ENCODE assay signal across 16 cellular contexts in genomic region chr4:175770555-175770954, GRCh38. TPM values are rescaled to one million over a fixed set of nuclear protein-coding genes. Genes with fewer than 3 reads are reported as not detected.
DNase-seq lines count a peak whose midpoint lies in the region; FAIRE-seq and TF ChIP-seq lines count a peak whose summit lies in the region.
"Had no signal": no experiment of that assay in that cellular context is flagged by ENCODE, and none has a peak within 500 bp of the region (broad histone marks: within the 10 kb centered on the region; RNA-seq: fewer than 3 reads in every experiment).

No MANE protein-coding gene starts in this region.

- no peak for FAIRE-seq in frontal cortex (lab: Jason Lieb, UNC)

- H3K4me3 ChIP-seq in liver (ENCODE audit: low read depth in 1 of 3, low read length in 3 of 3) = peak overlapping the region; percentile 2 to 56 (median 47)
- H3K4me3 ChIP-seq in vagina = no peak overlapping the region
- H3K4me3 ChIP-seq: colonic mucosa had no signal

- TF ChIP-seq CTCF in liver (IDR thresholded peaks at IDR 0.05; ENCODE audit: low read depth, low read length, missing input control) = no peak
- no peak for TF ChIP-seq CTCF in vagina (IDR thresholded peaks at IDR 0.05)

- DNase-seq in Caki2 (ENCODE audit: low read depth) (peak; percentile 5), HT1080 (ENCODE audit: low read depth) (peak; percentile 20), RPMI7951 (ENCODE audit: low read depth) (peak; percentile 5), COLO829 (ENCODE audit: low spot score) (no peak), vagina (ENCODE audit: extremely low spot score in 2 of 2) (no peak), frontal cortex (ENCODE audit: low spot score in 2 of 2) (no peak)
- no peak for DNase-seq in activated CD4-positive, alpha-beta memory T cell treated with anti-CD3 and anti-CD28 coated beads for 36 hours
- DNase-seq: activated B cell treated with CpG ODN at 0.5 μM for 24 hours; activated CD8-positive, alpha-beta memory T cell treated with anti-CD3 and anti-CD28 coated beads, Interleukin-2, amount 50 U/mL, for 48 hours; adrenal gland; CD8-positive, alpha-beta memory T cell; colonic mucosa; mammary epithelial cell; NCI-H774 had no signal

- H3K9me3 ChIP-seq in liver (ENCODE audit: control insufficient read depth in 4 of 4, low read length in 3 of 4) (no peaks in the 10 kb centered on the region), vagina (no peaks in the 10 kb centered on the region)
- H3K9me3 ChIP-seq: adrenal gland, colonic mucosa, neutrophil had no signal

- CTCF ChIA-PET in activated CD4-positive, alpha-beta memory T cell treated with anti-CD3 and anti-CD28 coated beads for 36 hours (lab: Charles Lee) = no interaction called here

- H3K27me3 Mint-ChIP-seq in activated CD4-positive, alpha-beta memory T cell treated with anti-CD3 and anti-CD28 coated beads for 36 hours = no peaks in the 10 kb centered on the region
- H3K27me3 Mint-ChIP-seq: activated B cell treated with CpG ODN at 0.5 μM for 24 hours; CD8-positive, alpha-beta memory T cell had no signal

- no peak overlapping the region for H3K27ac Mint-ChIP-seq in activated CD4-positive, alpha-beta memory T cell treated with anti-CD3 and anti-CD28 coated beads for 36 hours
- H3K27ac Mint-ChIP-seq: activated B cell treated with CpG ODN at 0.5 μM for 24 hours; CD8-positive, alpha-beta memory T cell had no signal

- H3K4me1 Mint-ChIP-seq in activated CD4-positive, alpha-beta memory T cell treated with anti-CD3 and anti-CD28 coated beads for 36 hours (ENCODE audit: low read depth) = no peaks in the 10 kb centered on the region
- H3K4me1 Mint-ChIP-seq: activated B cell treated with CpG ODN at 0.5 μM for 24 hours; CD8-positive, alpha-beta memory T cell had no signal

- H3K4me1 ChIP-seq in liver (ENCODE audit: control insufficient read depth in 4 of 4, insufficient read depth in 4 of 4, low read length in 3 of 4) = no peaks in the 10 kb centered on the region
- no peaks in the 10 kb centered on the region for H3K4me1 ChIP-seq in vagina
- H3K4me1 ChIP-seq: adrenal gland, colonic mucosa had no signal

- TF ChIP-seq RAD21 in liver (IDR thresholded peaks at IDR 0.05) = no peak

- intact Hi-C loops in vagina (cut with DNase I) = no loop called here
- intact Hi-C loops in activated CD4-positive, alpha-beta memory T cell treated with anti-CD3 and anti-CD28 coated beads for 36 hours (cut with micrococcal nuclease) = no loop called here

- POLR2A ChIA-PET in activated CD4-positive, alpha-beta memory T cell treated with anti-CD3 and anti-CD28 coated beads for 36 hours (lab: Charles Lee) = no interaction called here

- H3K27me3 ChIP-seq in liver (ENCODE audit: control insufficient read depth in 4 of 4, insufficient read depth in 4 of 4, low read length in 3 of 4) = no peaks in the 10 kb centered on the region
- no peaks in the 10 kb centered on the region for H3K27me3 ChIP-seq in vagina
- H3K27me3 ChIP-seq: adrenal gland, colonic mucosa, neutrophil had no signal

- H3K4me3 Mint-ChIP-seq in activated CD4-positive, alpha-beta memory T cell treated with anti-CD3 and anti-CD28 coated beads for 36 hours = no peak overlapping the region
- H3K4me3 Mint-ChIP-seq: activated B cell treated with CpG ODN at 0.5 μM for 24 hours had no signal

- H3K9me3 Mint-ChIP-seq in activated CD4-positive, alpha-beta memory T cell treated with anti-CD3 and anti-CD28 coated beads for 36 hours = peaks cover 3% of the 10 kb centered on the region
- H3K9me3 Mint-ChIP-seq: activated B cell treated with CpG ODN at 0.5 μM for 24 hours had no signal

- in situ Hi-C loops in Caki2 (cut with HindIII; ENCODE audit: low pct_unique_long_range_greater_than_20kb, low sequenced_read_pairs) = no loop called here

- H3K36me3 ChIP-seq in liver (ENCODE audit: control insufficient read depth in 4 of 4, insufficient read depth in 3 of 4, low read depth in 1 of 4, low read length in 3 of 4) (no peaks in the 10 kb centered on the region), vagina (no peaks in the 10 kb centered on the region)
- H3K36me3 ChIP-seq: adrenal gland, colonic mucosa, neutrophil had no signal

- no peak overlapping the region for H3K9ac ChIP-seq in liver (ENCODE audit: low read depth in 1 of 2, low read length in 2 of 2)

- H3K36me3 Mint-ChIP-seq in activated CD4-positive, alpha-beta memory T cell treated with anti-CD3 and anti-CD28 coated beads for 36 hours = no peaks in the 10 kb centered on the region
- H3K36me3 Mint-ChIP-seq: CD8-positive, alpha-beta memory T cell had no signal

- no peak overlapping the region for H3K27ac ChIP-seq in liver (ENCODE audit: low read depth in 1 of 2, low read length in 2 of 2)
- no peak overlapping the region for H3K27ac ChIP-seq in vagina
- H3K27ac ChIP-seq: adrenal gland, colonic mucosa, neutrophil had no signal

- 70% methylated on average over 5 of the region's 5 CpGs for WGBS in liver

- no peak for TF ChIP-seq POLR2A in vagina (IDR thresholded peaks at IDR 0.05)

TF ChIP-seq in liver, 16 proteins besides CTCF, POLR2A, EP300 and RAD21:
- no peak for TF ChIP-seq REST (IDR thresholded peaks at IDR 0.05)
- TF ChIP-seq GABPA (IDR thresholded peaks at IDR 0.05 in 1 of 2, conservative IDR thresholded peaks at IDR 0.05 in 1 of 2) = no peak
- no peak for TF ChIP-seq RXRA (IDR thresholded peaks at IDR 0.05)
- TF ChIP-seq FOXA2 (IDR thresholded peaks at IDR 0.05) = no peak
- no peak for TF ChIP-seq ATF3 (IDR thresholded peaks at IDR 0.05)
- no peak for TF ChIP-seq JUND (IDR thresholded peaks at IDR 0.05)
- no peak for TF ChIP-seq TAF1 (conservative IDR thresholded peaks at IDR 0.05)

RNA-seq across cellular contexts. Expression of gene GPM6A, which starts 41.5 kb away (rescaled TPM):
- total RNA-seq in Caki2 (2014; rRNA removed; shearing (Covaris generic); ENCODE audit: low replicate concordance) = 0.52 and 5.7 TPM in 2 replicates
- total RNA-seq in HT1080 (2014; rRNA removed; shearing (Covaris generic)) = 0.24 and 0.53 TPM in 2 replicates
- 0.84 and 1.2 TPM in 2 replicates for polyA plus RNA-seq in HT1080 (2015; cell fraction: cytosol; rRNA removed)
- 0.42 and 1.9 TPM in 2 replicates for polyA plus RNA-seq in HT1080 (2015; cell fraction: nucleus; rRNA removed)
- total RNA-seq in RPMI7951 (2014; rRNA removed; shearing (Covaris generic)) = 0.48 and 0.88 TPM in 2 replicates
- total RNA-seq in liver = 1 to 10 TPM; 1.2 to 8.5 TPM
- 1 to 10 TPM; 3.8 to 3.9 TPM for polyA plus RNA-seq in liver
- 9.6 TPM for total RNA-seq in vagina
- not detected for total RNA-seq in activated CD4-positive, alpha-beta memory T cell treated with anti-CD3 and anti-CD28 coated beads for 36 hours
- 3,580 TPM for total RNA-seq in frontal cortex
- total RNA-seq: CD8-positive, alpha-beta memory T cell; mammary epithelial cell had no signal
- polyA plus RNA-seq: CD8-positive, alpha-beta memory T cell; mammary epithelial cell had no signal

Comparison
In these comparisons a context has a peak if more than half of its experiments do, and no peak if none do; other contexts are left out.
1. DNase-seq: peak in Caki2 (single experiment), HT1080 (single experiment) and RPMI7951 (single experiment); none in COLO829 (single experiment), vagina (0 of 2), activated CD4-positive, alpha-beta memory T cell treated with anti-CD3 and anti-CD28 coated beads for 36 hours (single experiment) and frontal cortex (0 of 2).
2. H3K4me3 ChIP-seq: peak in liver (3 of 3); none in vagina (0 of 2).
3. RNA of gene GPM6A, which starts 41.5 kb away (total RNA-seq): 3,580 TPM in frontal cortex (single experiment); 9.6 TPM in vagina (single experiment), 1.2 to 8.5 TPM in liver, 0.52 to 5.7 TPM in Caki2, 0.48 to 0.88 TPM in RPMI7951, 0.24 to 0.53 TPM in HT1080 and not detected in activated CD4-positive, alpha-beta memory T cell treated with anti-CD3 and anti-CD28 coated beads for 36 hours; every median in the first group is over 100 times any median in the second.